10 cellular contexts compared by ENCODE assay signal in genomic region chr7:111012152-111012551, GRCh38.
DNase-seq lines count a peak whose midpoint lies in the region; ATAC-seq, FAIRE-seq and TF ChIP-seq lines count a peak whose summit lies in the region.
"Had no signal": no experiment of that assay in that cellular context is flagged by ENCODE, and none has a peak within 500 bp of the region (broad histone marks: within the 10 kb centered on the region; RNA-seq: fewer than 3 reads in every experiment).

No MANE protein-coding gene starts in this region.

- H3K36me3 ChIP-seq in bronchial epithelial cell (ENCODE audit: control insufficient read depth, insufficient read depth, low read length), result no peaks in the 10 kb centered on the region
- H3K36me3 ChIP-seq: BLaER1 treated with 17β-estradiol and CSF1 and Interleukin-3, amounts not matched to agents 10 nM and 100 nM had no signal

- peak overlapping the region; percentile 92 for H3K27ac Mint-ChIP-seq in activated naive CD4-positive, alpha-beta T cell treated with anti-CD3 and anti-CD28 coated beads, Interleukin-2, amount 50 U/mL, for 72 hours
- H3K27ac Mint-ChIP-seq in stimulated activated effector memory CD8-positive, alpha-beta T cell treated with anti-CD3 and anti-CD28 coated beads, Interleukin-12 subunit alpha, Interleukin-12 subunit beta, amount 100 ng/mL, for 72 hours, result peak overlapping the region; percentile 95

- H3K4me3 ChIP-seq in bronchial epithelial cell (ENCODE audit: low read depth, low read length), result no peak overlapping the region
- H3K4me3 ChIP-seq: BLaER1 treated with 17β-estradiol and CSF1 and Interleukin-3, amounts not matched to agents 10 nM and 100 nM had no signal

- H3K36me3 Mint-ChIP-seq in activated naive CD4-positive, alpha-beta T cell treated with anti-CD3 and anti-CD28 coated beads, Interleukin-2, amount 50 U/mL, for 72 hours, result peaks cover 0 to 18% of the 10 kb centered on the region in 2 donors
- H3K36me3 Mint-ChIP-seq in stimulated activated effector memory CD8-positive, alpha-beta T cell treated with anti-CD3 and anti-CD28 coated beads, Interleukin-12 subunit alpha, Interleukin-12 subunit beta, amount 100 ng/mL, for 72 hours, result peaks cover 5% of the 10 kb centered on the region

- FAIRE-seq in bronchial epithelial cell (lab: Jason Lieb, UNC), result no peak

- H3K9me3 Mint-ChIP-seq in activated naive CD4-positive, alpha-beta T cell treated with anti-CD3 and anti-CD28 coated beads, Interleukin-2, amount 50 U/mL, for 72 hours, result peaks cover 0 to 6% of the 10 kb centered on the region in 2 donors
- H3K9me3 Mint-ChIP-seq in stimulated activated effector memory CD8-positive, alpha-beta T cell treated with anti-CD3 and anti-CD28 coated beads, Interleukin-12 subunit alpha, Interleukin-12 subunit beta, amount 100 ng/mL, for 72 hours, result no peaks in the 10 kb centered on the region

- TF ChIP-seq CTCF in bronchial epithelial cell (IDR thresholded peaks at IDR 0.05; ENCODE audit: insufficient read depth, low read length, severe bottlenecking), result no peak

- no peak for ATAC-seq in activated naive CD4-positive, alpha-beta T cell treated with anti-CD3 and anti-CD28 coated beads, Interleukin-2, amount 50 U/mL, for 72 hours
- no peak for ATAC-seq in stimulated activated effector memory CD8-positive, alpha-beta T cell treated with anti-CD3 and anti-CD28 coated beads, Interleukin-12 subunit alpha, Interleukin-12 subunit beta, amount 100 ng/mL, for 72 hours
- no peak for ATAC-seq in GM18858 (IDR thresholded peaks at IDR 0.05; ENCODE audit: unreplicated experiment)
- ATAC-seq: left ventricle myocardium superior had no signal

- peak overlapping the region; percentile 71 for H3K4me3 Mint-ChIP-seq in stimulated activated effector memory CD8-positive, alpha-beta T cell treated with anti-CD3 and anti-CD28 coated beads, Interleukin-12 subunit alpha, Interleukin-12 subunit beta, amount 100 ng/mL, for 72 hours

- no peaks in the 10 kb centered on the region for H3K27me3 ChIP-seq in bronchial epithelial cell (ENCODE audit: control insufficient read depth, insufficient read depth, low read length)
- H3K27me3 ChIP-seq: BLaER1 treated with 17β-estradiol and CSF1 and Interleukin-3, amounts not matched to agents 10 nM and 100 nM had no signal

- peaks cover 45% of the 10 kb centered on the region for H3K4me1 Mint-ChIP-seq in stimulated activated effector memory CD8-positive, alpha-beta T cell treated with anti-CD3 and anti-CD28 coated beads, Interleukin-12 subunit alpha, Interleukin-12 subunit beta, amount 100 ng/mL, for 72 hours

- DNase-seq in activated naive CD4-positive, alpha-beta T cell treated with anti-CD3 and anti-CD28 coated beads, Interleukin-2, amount 50 U/mL, for 72 hours (ENCODE audit: low spot score in 2 of 2), result no peak
- DNase-seq in activated naive CD4-positive, alpha-beta T cell treated with anti-CD3 and anti-CD28 coated beads, Interleukin-2, amount 50 U/mL, for 16 hours, result no peak
- DNase-seq in NCI-H460 (ENCODE audit: extremely low read depth, low read depth), result peak; percentile 13
- DNase-seq in bronchial epithelial cell (ENCODE audit: low read depth), result peak; percentile 79
- no peak for DNase-seq in stimulated activated effector memory CD8-positive, alpha-beta T cell treated with anti-CD3 and anti-CD28 coated beads, Interleukin-12 subunit alpha, Interleukin-12 subunit beta, amount 100 ng/mL, for 72 hours (ENCODE audit: low spot score in 2 of 2)
- DNase-seq in GDM1 (lab: John Stamatoyannopoulos, UW), result no peak
- no peak for DNase-seq in DMS 273 treated with DMSO at 0.1 percent for 48 hours (lab: John Stamatoyannopoulos, UW)
- DNase-seq: left ventricle myocardium superior had no signal

Comparison
In these comparisons a context has a peak if more than half of its experiments do, and no peak if none do; other contexts are left out.
1. DNase-seq: peak in NCI-H460 (single experiment) and bronchial epithelial cell (single experiment); none in activated naive CD4-positive, alpha-beta T cell treated with anti-CD3 and anti-CD28 coated beads, Interleukin-2, amount 50 U/mL, for 72 hours (0 of 2), activated naive CD4-positive, alpha-beta T cell treated with anti-CD3 and anti-CD28 coated beads, Interleukin-2, amount 50 U/mL, for 16 hours (single experiment), stimulated activated effector memory CD8-positive, alpha-beta T cell treated with anti-CD3 and anti-CD28 coated beads, Interleukin-12 subunit alpha, Interleukin-12 subunit beta, amount 100 ng/mL, for 72 hours (0 of 2), GDM1 (single experiment) and DMS 273 treated with DMSO at 0.1 percent for 48 hours (single experiment).